Comparison of ENCODE assay signal across 1 cellular context in the genomic region with DNA sequence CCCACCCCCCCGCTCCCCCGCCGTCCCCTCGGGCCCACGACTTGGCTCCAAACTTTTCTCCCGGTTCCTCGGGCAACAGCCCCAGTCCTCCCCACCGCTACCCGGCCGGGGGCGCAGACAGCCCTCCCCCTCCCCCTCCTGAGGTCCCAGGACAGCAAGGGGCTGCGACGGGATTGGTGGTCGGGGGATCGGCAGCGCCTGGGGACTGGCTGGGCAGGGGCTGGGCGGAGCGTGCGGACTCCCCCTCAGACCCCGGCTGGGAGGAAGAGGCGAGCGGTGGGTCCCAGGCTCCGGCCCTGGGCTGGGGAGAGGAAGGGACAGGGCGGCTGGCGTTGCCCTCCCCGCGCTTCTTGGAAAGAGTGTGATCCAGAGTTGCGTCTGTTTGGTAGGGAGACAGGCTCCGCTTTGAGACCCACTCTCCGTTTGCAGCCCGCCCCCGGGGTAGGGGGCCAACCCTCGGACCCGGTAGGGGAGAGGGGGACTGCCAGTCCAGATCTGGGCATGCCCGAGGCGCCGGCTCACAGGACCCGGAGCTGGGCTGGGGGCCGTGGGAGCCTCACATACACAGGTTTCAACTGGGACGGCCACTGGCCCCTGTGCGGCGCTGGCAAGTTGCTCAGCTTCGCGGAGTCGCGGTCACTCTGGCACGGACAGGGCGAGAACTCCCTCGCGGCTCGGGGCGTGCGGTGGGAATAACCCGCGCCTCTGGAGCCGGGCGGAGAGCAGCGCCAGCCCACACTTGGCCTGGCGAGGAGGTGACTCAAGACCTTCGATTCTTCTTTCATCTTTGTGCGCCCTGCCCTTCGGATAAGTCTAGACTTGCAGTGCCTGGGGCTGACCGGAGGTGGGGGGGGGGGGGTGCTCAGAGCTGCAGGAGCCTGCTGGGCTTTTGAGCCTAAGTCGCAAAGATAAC.
A peak's percentile ranks its signal among the peaks of the same experiment; 100 is the strongest.
TF ChIP-seq lines count a peak whose summit lies in the region.

No MANE protein-coding gene starts in this region.

TF ChIP-seq in HepG2, 621 proteins besides CTCF, POLR2A, EP300 and RAD21 (continued from another document and continues in another):
- TF ChIP-seq, protein P1, sequence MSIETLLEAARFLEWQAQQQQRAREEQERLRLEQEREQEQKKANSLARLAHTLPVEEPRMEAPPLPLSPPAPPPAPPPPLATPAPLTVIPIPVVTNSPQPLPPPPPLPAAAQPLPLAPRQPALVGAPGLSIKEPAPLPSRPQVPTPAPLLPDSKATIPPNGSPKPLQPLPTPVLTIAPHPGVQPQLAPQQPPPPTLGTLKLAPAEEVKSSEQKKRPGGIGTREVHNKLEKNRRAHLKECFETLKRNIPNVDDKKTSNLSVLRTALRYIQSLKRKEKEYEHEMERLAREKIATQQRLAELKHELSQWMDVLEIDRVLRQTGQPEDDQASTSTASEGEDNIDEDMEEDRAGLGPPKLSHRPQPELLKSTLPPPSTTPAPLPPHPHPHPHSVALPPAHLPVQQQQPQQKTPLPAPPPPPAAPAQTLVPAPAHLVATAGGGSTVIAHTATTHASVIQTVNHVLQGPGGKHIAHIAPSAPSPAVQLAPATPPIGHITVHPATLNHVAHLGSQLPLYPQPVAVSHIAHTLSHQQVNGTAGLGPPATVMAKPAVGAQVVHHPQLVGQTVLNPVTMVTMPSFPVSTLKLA (IDR thresholded peaks at IDR 0.05) = no peak
- TF ChIP-seq ZNF383 (CRISPR knock-in tag; IDR thresholded peaks at IDR 0.05; ENCODE audit: borderline replicate concordance) = peak; percentile 32; the same call in 1 of the 2 replicates
- TF ChIP-seq, protein P2, sequence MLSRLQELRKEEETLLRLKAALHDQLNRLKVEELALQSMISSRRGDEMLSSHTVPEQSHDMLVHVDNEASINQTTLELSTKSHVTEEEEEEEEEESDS (CRISPR knock-in tag; IDR thresholded peaks at IDR 0.05; ENCODE audit: borderline replicate concordance) = no peak
- TF ChIP-seq ZNF777 (CRISPR knock-in tag; IDR thresholded peaks at IDR 0.05) = peak; percentile 29; the same call in 1 of the 2 replicates
- no peak for TF ChIP-seq NR2F6 (IDR thresholded peaks at IDR 0.05)
- 0 out of 2 replicates have a peak, but pooled peaks have one; percentile 8 for TF ChIP-seq NR2F6 (CRISPR knock-in tag; IDR thresholded peaks at IDR 0.05)
- 0 out of 2 replicates have a peak, but pooled peaks have one; percentile 14 for TF ChIP-seq THAP11 (CRISPR knock-in tag; IDR thresholded peaks at IDR 0.05)
- no peak for TF ChIP-seq PAX8 (CRISPR knock-in tag; IDR thresholded peaks at IDR 0.05; ENCODE audit: borderline replicate concordance)
- TF ChIP-seq, protein P3, sequence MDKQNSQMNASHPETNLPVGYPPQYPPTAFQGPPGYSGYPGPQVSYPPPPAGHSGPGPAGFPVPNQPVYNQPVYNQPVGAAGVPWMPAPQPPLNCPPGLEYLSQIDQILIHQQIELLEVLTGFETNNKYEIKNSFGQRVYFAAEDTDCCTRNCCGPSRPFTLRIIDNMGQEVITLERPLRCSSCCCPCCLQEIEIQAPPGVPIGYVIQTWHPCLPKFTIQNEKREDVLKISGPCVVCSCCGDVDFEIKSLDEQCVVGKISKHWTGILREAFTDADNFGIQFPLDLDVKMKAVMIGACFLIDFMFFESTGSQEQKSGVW (CRISPR knock-in tag; IDR thresholded peaks at IDR 0.05; ENCODE audit: borderline replicate concordance) = no peak
- TF ChIP-seq ZSCAN22 (CRISPR knock-in tag; IDR thresholded peaks at IDR 0.05) = 0 out of 2 replicates have a peak, but pooled peaks have one; percentile 33
- TF ChIP-seq, protein P4, sequence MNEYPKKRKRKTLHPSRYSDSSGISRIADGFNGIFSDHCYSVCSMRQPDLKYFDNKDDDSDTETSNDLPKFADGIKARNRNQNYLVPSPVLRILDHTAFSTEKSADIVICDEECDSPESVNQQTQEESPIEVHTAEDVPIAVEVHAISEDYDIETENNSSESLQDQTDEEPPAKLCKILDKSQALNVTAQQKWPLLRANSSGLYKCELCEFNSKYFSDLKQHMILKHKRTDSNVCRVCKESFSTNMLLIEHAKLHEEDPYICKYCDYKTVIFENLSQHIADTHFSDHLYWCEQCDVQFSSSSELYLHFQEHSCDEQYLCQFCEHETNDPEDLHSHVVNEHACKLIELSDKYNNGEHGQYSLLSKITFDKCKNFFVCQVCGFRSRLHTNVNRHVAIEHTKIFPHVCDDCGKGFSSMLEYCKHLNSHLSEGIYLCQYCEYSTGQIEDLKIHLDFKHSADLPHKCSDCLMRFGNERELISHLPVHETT (CRISPR knock-in tag; conservative IDR thresholded peaks at IDR 0.05) = 0 out of 2 replicates have a peak, but pooled peaks have one; percentile 16
- TF ChIP-seq KMT2B (CRISPR knock-in tag; IDR thresholded peaks at IDR 0.05) = 0 out of 2 replicates have a peak, but pooled peaks have one; percentile 24
- peak; percentile 75 for TF ChIP-seq POLR2G (IDR thresholded peaks at IDR 0.05; ENCODE audit: low read depth, low read length)
- no peak for TF ChIP-seq DMAP1 (CRISPR knock-in tag; IDR thresholded peaks at IDR 0.05)
- TF ChIP-seq FOXK1 (CRISPR knock-in tag; IDR thresholded peaks at IDR 0.05; ENCODE audit: borderline replicate concordance, low read depth) = 0 out of 2 replicates have a peak, but pooled peaks have one; percentile 11
- TF ChIP-seq TBX2 (CRISPR knock-in tag; IDR thresholded peaks at IDR 0.05; ENCODE audit: borderline replicate concordance) = peak; percentile 24; the same call in 1 of the 2 replicates
- TF ChIP-seq ZNF143 (CRISPR knock-in tag; IDR thresholded peaks at IDR 0.05) = no peak
- TF ChIP-seq, protein P5, sequence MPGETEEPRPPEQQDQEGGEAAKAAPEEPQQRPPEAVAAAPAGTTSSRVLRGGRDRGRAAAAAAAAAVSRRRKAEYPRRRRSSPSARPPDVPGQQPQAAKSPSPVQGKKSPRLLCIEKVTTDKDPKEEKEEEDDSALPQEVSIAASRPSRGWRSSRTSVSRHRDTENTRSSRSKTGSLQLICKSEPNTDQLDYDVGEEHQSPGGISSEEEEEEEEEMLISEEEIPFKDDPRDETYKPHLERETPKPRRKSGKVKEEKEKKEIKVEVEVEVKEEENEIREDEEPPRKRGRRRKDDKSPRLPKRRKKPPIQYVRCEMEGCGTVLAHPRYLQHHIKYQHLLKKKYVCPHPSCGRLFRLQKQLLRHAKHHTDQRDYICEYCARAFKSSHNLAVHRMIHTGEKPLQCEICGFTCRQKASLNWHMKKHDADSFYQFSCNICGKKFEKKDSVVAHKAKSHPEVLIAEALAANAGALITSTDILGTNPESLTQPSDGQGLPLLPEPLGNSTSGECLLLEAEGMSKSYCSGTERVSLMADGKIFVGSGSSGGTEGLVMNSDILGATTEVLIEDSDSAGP (CRISPR knock-in tag; IDR thresholded peaks at IDR 0.05; ENCODE audit: borderline replicate concordance) = peak; percentile 13; the same call in 1 of the 2 replicates
- TF ChIP-seq SMAD9 (CRISPR knock-in tag; IDR thresholded peaks at IDR 0.05) = no peak
- TF ChIP-seq, protein P6, sequence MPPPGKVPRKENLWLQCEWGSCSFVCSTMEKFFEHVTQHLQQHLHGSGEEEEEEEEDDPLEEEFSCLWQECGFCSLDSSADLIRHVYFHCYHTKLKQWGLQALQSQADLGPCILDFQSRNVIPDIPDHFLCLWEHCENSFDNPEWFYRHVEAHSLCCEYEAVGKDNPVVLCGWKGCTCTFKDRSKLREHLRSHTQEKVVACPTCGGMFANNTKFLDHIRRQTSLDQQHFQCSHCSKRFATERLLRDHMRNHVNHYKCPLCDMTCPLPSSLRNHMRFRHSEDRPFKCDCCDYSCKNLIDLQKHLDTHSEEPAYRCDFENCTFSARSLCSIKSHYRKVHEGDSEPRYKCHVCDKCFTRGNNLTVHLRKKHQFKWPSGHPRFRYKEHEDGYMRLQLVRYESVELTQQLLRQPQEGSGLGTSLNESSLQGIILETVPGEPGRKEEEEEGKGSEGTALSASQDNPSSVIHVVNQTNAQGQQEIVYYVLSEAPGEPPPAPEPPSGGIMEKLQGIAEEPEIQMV (CRISPR knock-in tag; IDR thresholded peaks at IDR 0.05; ENCODE audit: low read depth) = peak; percentile 24; the same call in 1 of the 2 replicates
- peak; percentile 75 for TF ChIP-seq NFYB (CRISPR knock-in tag; IDR thresholded peaks at IDR 0.05)
- TF ChIP-seq KDM2A (CRISPR knock-in tag; IDR thresholded peaks at IDR 0.05; ENCODE audit: borderline replicate concordance, low read depth) = peak; percentile 58
- TF ChIP-seq, protein P7, sequence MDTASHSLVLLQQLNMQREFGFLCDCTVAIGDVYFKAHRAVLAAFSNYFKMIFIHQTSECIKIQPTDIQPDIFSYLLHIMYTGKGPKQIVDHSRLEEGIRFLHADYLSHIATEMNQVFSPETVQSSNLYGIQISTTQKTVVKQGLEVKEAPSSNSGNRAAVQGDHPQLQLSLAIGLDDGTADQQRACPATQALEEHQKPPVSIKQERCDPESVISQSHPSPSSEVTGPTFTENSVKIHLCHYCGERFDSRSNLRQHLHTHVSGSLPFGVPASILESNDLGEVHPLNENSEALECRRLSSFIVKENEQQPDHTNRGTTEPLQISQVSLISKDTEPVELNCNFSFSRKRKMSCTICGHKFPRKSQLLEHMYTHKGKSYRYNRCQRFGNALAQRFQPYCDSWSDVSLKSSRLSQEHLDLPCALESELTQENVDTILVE (CRISPR knock-in tag; IDR thresholded peaks at IDR 0.05) = peak; percentile 69; the same call in 1 of the 2 replicates
- TF ChIP-seq, protein P8, sequence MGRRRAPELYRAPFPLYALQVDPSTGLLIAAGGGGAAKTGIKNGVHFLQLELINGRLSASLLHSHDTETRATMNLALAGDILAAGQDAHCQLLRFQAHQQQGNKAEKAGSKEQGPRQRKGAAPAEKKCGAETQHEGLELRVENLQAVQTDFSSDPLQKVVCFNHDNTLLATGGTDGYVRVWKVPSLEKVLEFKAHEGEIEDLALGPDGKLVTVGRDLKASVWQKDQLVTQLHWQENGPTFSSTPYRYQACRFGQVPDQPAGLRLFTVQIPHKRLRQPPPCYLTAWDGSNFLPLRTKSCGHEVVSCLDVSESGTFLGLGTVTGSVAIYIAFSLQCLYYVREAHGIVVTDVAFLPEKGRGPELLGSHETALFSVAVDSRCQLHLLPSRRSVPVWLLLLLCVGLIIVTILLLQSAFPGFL (CRISPR knock-in tag; IDR thresholded peaks at IDR 0.05) = no peak
- TF ChIP-seq GATA4 (IDR thresholded peaks at IDR 0.05; ENCODE audit: borderline replicate concordance, low read depth) = 0 out of 2 replicates have a peak, but pooled peaks have one; percentile 49
- peak; percentile 40; the same call in 1 of the 2 replicates for TF ChIP-seq SP2 (CRISPR knock-in tag; IDR thresholded peaks at IDR 0.05)
- no peak for TF ChIP-seq KDM6A (CRISPR knock-in tag; IDR thresholded peaks at IDR 0.05; ENCODE audit: low read depth)
- no peak for TF ChIP-seq ZNF432 (CRISPR knock-in tag; IDR thresholded peaks at IDR 0.05; ENCODE audit: borderline replicate concordance)
- TF ChIP-seq, protein P9, sequence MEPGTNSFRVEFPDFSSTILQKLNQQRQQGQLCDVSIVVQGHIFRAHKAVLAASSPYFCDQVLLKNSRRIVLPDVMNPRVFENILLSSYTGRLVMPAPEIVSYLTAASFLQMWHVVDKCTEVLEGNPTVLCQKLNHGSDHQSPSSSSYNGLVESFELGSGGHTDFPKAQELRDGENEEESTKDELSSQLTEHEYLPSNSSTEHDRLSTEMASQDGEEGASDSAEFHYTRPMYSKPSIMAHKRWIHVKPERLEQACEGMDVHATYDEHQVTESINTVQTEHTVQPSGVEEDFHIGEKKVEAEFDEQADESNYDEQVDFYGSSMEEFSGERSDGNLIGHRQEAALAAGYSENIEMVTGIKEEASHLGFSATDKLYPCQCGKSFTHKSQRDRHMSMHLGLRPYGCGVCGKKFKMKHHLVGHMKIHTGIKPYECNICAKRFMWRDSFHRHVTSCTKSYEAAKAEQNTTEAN (CRISPR knock-in tag; conservative IDR thresholded peaks at IDR 0.05) = peak; percentile 44; the same call in 1 of the 2 replicates
- no peak; the same call in 1 of the 2 replicates for TF ChIP-seq ZNF713 (CRISPR knock-in tag; IDR thresholded peaks at IDR 0.05)
- 0 out of 2 replicates have a peak, but pooled peaks have one; percentile 24 for TF ChIP-seq SP4 (CRISPR knock-in tag; IDR thresholded peaks at IDR 0.05)
- TF ChIP-seq ZNF816 (CRISPR knock-in tag; IDR thresholded peaks at IDR 0.05; ENCODE audit: borderline replicate concordance) = peak; percentile 63
- no peak for TF ChIP-seq SRF (IDR thresholded peaks at IDR 0.05; ENCODE audit: low read depth, low read length)
- TF ChIP-seq ZNF251 (CRISPR knock-in tag; IDR thresholded peaks at IDR 0.05) = 0 out of 2 replicates have a peak, but pooled peaks have one; percentile 63
- no peak for TF ChIP-seq SUZ12 (IDR thresholded peaks at IDR 0.05; ENCODE audit: low read depth, low read length)
- TF ChIP-seq, protein P10, sequence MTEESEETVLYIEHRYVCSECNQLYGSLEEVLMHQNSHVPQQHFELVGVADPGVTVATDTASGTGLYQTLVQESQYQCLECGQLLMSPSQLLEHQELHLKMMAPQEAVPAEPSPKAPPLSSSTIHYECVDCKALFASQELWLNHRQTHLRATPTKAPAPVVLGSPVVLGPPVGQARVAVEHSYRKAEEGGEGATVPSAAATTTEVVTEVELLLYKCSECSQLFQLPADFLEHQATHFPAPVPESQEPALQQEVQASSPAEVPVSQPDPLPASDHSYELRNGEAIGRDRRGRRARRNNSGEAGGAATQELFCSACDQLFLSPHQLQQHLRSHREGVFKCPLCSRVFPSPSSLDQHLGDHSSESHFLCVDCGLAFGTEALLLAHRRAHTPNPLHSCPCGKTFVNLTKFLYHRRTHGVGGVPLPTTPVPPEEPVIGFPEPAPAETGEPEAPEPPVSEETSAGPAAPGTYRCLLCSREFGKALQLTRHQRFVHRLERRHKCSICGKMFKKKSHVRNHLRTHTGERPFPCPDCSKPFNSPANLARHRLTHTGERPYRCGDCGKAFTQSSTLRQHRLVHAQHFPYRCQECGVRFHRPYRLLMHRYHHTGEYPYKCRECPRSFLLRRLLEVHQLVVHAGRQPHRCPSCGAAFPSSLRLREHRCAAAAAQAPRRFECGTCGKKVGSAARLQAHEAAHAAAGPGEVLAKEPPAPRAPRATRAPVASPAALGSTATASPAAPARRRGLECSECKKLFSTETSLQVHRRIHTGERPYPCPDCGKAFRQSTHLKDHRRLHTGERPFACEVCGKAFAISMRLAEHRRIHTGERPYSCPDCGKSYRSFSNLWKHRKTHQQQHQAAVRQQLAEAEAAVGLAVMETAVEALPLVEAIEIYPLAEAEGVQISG (CRISPR knock-in tag; IDR thresholded peaks at IDR 0.05) = peak; percentile 19
- no peak for TF ChIP-seq ZNF556 (CRISPR knock-in tag; IDR thresholded peaks at IDR 0.05; ENCODE audit: borderline replicate concordance)
- TF ChIP-seq, protein P11, sequence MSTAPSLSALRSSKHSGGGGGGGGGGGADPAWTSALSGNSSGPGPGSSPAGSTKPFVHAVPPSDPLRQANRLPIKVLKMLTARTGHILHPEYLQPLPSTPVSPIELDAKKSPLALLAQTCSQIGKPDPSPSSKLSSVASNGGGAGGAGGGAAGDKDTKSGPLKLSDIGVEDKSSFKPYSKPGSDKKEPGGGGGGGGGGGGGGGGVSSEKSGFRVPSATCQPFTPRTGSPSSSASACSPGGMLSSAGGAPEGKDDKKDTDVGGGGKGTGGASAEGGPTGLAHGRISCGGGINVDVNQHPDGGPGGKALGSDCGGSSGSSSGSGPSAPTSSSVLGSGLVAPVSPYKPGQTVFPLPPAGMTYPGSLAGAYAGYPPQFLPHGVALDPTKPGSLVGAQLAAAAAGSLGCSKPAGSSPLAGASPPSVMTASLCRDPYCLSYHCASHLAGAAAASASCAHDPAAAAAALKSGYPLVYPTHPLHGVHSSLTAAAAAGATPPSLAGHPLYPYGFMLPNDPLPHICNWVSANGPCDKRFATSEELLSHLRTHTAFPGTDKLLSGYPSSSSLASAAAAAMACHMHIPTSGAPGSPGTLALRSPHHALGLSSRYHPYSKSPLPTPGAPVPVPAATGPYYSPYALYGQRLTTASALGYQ (CRISPR knock-in tag; IDR thresholded peaks at IDR 0.05) = peak; percentile 59; the same call in 1 of the 2 replicates
- no peak for TF ChIP-seq GFI1 (CRISPR knock-in tag; IDR thresholded peaks at IDR 0.05; ENCODE audit: borderline replicate concordance)
